In the genomic region with DNA sequence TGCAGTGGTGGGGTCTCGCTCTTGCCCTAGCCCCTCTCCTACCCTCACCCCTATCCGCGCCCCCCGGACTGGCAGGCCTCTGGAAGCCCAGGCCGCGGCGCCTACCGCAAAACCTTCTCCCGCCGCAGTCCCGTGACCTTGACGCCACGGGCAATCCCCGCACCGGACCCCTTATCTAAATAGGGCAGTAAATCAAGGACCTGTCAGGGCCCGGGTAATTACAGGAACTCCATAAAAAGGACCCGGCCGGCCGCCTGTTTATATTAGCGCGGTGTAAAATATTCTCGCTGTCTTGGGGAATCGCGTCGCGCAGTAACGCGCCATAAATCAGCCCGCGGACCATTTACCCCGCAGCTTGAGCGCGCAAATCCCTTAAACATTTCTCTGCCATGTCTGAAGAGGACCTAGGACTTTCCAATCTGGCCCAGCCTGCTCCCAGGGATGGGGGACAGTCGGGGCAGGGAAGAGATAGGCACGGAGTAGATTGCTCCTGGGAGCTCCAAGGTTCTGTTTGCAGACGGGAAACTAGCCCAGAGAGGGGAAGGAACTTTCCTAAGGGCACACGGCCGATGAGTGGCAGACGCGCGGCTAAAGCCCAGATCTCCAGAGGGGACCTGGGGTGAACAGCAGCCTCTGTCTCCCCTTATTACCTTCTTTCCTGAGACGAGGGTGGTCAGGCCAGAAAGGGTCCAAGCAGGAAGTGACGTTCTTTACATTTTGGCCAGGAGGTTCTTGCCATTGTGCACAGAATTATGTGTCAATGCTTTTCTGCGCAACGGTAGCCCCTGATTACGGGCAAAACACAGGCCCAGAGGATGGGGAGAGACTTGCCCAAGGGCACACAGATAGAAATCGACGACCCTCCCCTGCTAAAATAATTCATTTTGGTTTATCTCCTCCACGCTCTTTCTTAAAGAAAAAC, we compare ENCODE assay signal across 24 cellular contexts. TPM values are rescaled to one million over a fixed set of nuclear protein-coding genes. Genes with fewer than 3 reads are reported as not detected.
A peak's percentile ranks its signal among the peaks of the same experiment; 100 is the strongest.
DNase-seq lines count a peak whose midpoint lies in the region; ATAC-seq, FAIRE-seq and TF ChIP-seq lines count a peak whose summit lies in the region.
"Had no signal": no experiment of that assay in that cellular context is flagged by ENCODE, and none has a peak within 500 bp of the region (broad histone marks: within the 10 kb centered on the region; RNA-seq: fewer than 3 reads in every experiment).

No MANE protein-coding gene starts in this region.

- POLR2A ChIA-PET in K562 (lab: Yijun Ruan, JAX) = interaction anchor here (1.8 kb wide), 1 partner anchor 15 kb away, joined by 3 read pairs; no protein-coding TSS in a partner anchor

- H3K27ac ChIP-seq in cardiac muscle cell (no peak overlapping the region), right atrium auricular region (no peak overlapping the region), K562 (ENCODE audit: extremely low read depth, low read depth, low read length) (no peak overlapping the region), mesodermal cell (ENCODE audit: low read depth, low read length, severe bottlenecking) (peak overlapping the region; percentile 84)
- H3K27ac ChIP-seq: suprapubic skin had no signal

- H3K4me3 ChIP-seq in cardiac muscle cell = peak overlapping the region; percentile 15
- H3K4me3 ChIP-seq in right atrium auricular region = no peak overlapping the region
- H3K4me3 ChIP-seq in K562 = no peak overlapping the region
- peak overlapping the region; percentile 82 for H3K4me3 ChIP-seq in mesodermal cell (ENCODE audit: extremely low read depth, insufficient read depth, low read length, poor library complexity, severe bottlenecking)
- H3K4me3 ChIP-seq: suprapubic skin had no signal

- no peak for TF ChIP-seq RAD21 in K562 (CRISPR knock-in tag; conservative IDR thresholded peaks at IDR 0.05 in 1 of 2, IDR thresholded peaks at IDR 0.05 in 1 of 2)

- ATAC-seq in K562 = peak; percentile 50
- ATAC-seq in stimulated activated naive B cell treated with anti-CD40 and anti-IgM and Interleukin-4, amounts not matched to agents 10 μg/mL and 1 μg/mL and 100 μg/mL, for 72 hours (replicated peaks) = no peak
- ATAC-seq: activated CD8-positive, alpha-beta T cell treated with anti-CD3 and anti-CD28 coated beads for 36 hours; right cardiac atrium had no signal

- peaks cover 35 to 36% of the 10 kb centered on the region in 2 donors for H3K4me1 Mint-ChIP-seq in stimulated activated naive B cell treated with anti-CD40 and anti-IgM and Interleukin-4, amounts not matched to agents 10 μg/mL and 1 μg/mL and 100 μg/mL, for 72 hours

- no peak overlapping the region for H3K9ac ChIP-seq in K562 (ENCODE audit: insufficient read depth in 1 of 2, low read depth in 2 of 2, low read length in 2 of 2)
- H3K9ac ChIP-seq: SK-N-SH had no signal

- no peak for TF ChIP-seq POLR2A in K562 (conservative IDR thresholded peaks at IDR 0.05)

- H3K9me3 ChIP-seq in cardiac muscle cell (ENCODE audit: low read depth) = no peaks in the 10 kb centered on the region
- no peaks in the 10 kb centered on the region for H3K9me3 ChIP-seq in right atrium auricular region
- H3K9me3 ChIP-seq in K562 (replicated peaks; ENCODE audit: control insufficient read depth, insufficient read depth, low read depth, low read length) = no peaks in the 10 kb centered on the region
- H3K9me3 ChIP-seq in mesodermal cell (ENCODE audit: control insufficient read depth, low read length) = no peaks in the 10 kb centered on the region
- H3K9me3 ChIP-seq: SK-N-SH, suprapubic skin had no signal

- TF ChIP-seq CTCF in cardiac muscle cell (IDR thresholded peaks at IDR 0.05; ENCODE audit: low read depth, low read length) (no peak), right atrium auricular region (IDR thresholded peaks at IDR 0.05) (no peak), K562 (IDR thresholded peaks at IDR 0.05 in 2 of 3, conservative IDR thresholded peaks at IDR 0.05 in 1 of 3; ENCODE audit: insufficient read depth in 2 of 3, low read depth in 1 of 3, low read length in 3 of 3) (no peak)

- peaks cover 94% of the 10 kb centered on the region for H3K27me3 ChIP-seq in cardiac muscle cell
- peaks cover 60 to 69% of the 10 kb centered on the region in 2 donors for H3K27me3 ChIP-seq in right atrium auricular region
- H3K27me3 ChIP-seq in K562 (ENCODE audit: control insufficient read depth in 2 of 2, insufficient read depth in 2 of 2, low read length in 2 of 2) = peaks cover 76 to 80% of the 10 kb centered on the region in 2 experiments

- H3K36me3 Mint-ChIP-seq in stimulated activated naive B cell treated with anti-CD40 and anti-IgM and Interleukin-4, amounts not matched to agents 10 μg/mL and 1 μg/mL and 100 μg/mL, for 72 hours = peaks cover 0 to 8% of the 10 kb centered on the region in 2 donors

- H3K4me2 ChIP-seq in K562 (ENCODE audit: insufficient read depth, low read length) = no peak overlapping the region
- H3K4me2 ChIP-seq: SK-N-SH had no signal

- intact Hi-C loops in K562 (cut with micrococcal nuclease) = no loop called here

- H3K4me1 ChIP-seq in cardiac muscle cell (ENCODE audit: low read depth) (peaks cover 44% of the 10 kb centered on the region), right atrium auricular region (peaks cover 0 to 35% of the 10 kb centered on the region in 2 donors), K562 (replicated peaks in 1 of 2; ENCODE audit: control insufficient read depth in 2 of 2, insufficient read depth in 2 of 2, low read length in 2 of 2) (peaks cover 0 to 19% of the 10 kb centered on the region in 2 experiments; a peak in 1 of 5 replicates), mesodermal cell (ENCODE audit: control insufficient read depth, insufficient read depth, low read length, poor library complexity, severe bottlenecking) (peaks cover 60% of the 10 kb centered on the region)

- FAIRE-seq in K562 (lab: Jason Lieb, UNC) = no peak
- FAIRE-seq: endometrium, GM12891, HTR-8/SVneo had no signal

- peak overlapping the region; percentile 80 for H3K27ac Mint-ChIP-seq in stimulated activated naive B cell treated with anti-CD40 and anti-IgM and Interleukin-4, amounts not matched to agents 10 μg/mL and 1 μg/mL and 100 μg/mL, for 72 hours
- H3K27ac Mint-ChIP-seq: activated CD8-positive, alpha-beta T cell treated with anti-CD3 and anti-CD28 coated beads for 36 hours had no signal

- no peaks in the 10 kb centered on the region; the same call in 1 of the 2 replicates for H4K20me1 ChIP-seq in K562 (replicated peaks; ENCODE audit: control insufficient read depth, insufficient read depth, low read length)

- H2AFZ ChIP-seq in K562 (ENCODE audit: low read depth, low read length) = no peak overlapping the region

- in situ Hi-C loops in K562 (cut with MboI) = no loop called here
- in situ Hi-C loops in ACHN (cut with HindIII; ENCODE audit: low pct_ligation_motif_present, low pct_unique_long_range_greater_than_20kb, low sequenced_read_pairs) = no loop called here

- no peaks in the 10 kb centered on the region for H3K79me2 ChIP-seq in K562 (ENCODE audit: control insufficient read depth, insufficient read depth, low read length)

- BruUV-seq in K562 (replicated peaks; lab: Mats Ljungman, UMichigan) = no TSS peak

- H3K36me3 ChIP-seq in cardiac muscle cell (no peaks in the 10 kb centered on the region), right atrium auricular region (no peaks in the 10 kb centered on the region), K562 (ENCODE audit: control insufficient read depth, insufficient read depth, low read length) (no peaks in the 10 kb centered on the region), mesodermal cell (ENCODE audit: control insufficient read depth, insufficient read depth, low read length) (peaks cover 2% of the 10 kb centered on the region)
- H3K36me3 ChIP-seq: suprapubic skin had no signal

- H3K9me3 Mint-ChIP-seq in stimulated activated naive B cell treated with anti-CD40 and anti-IgM and Interleukin-4, amounts not matched to agents 10 μg/mL and 1 μg/mL and 100 μg/mL, for 72 hours = no peaks in the 10 kb centered on the region
- H3K9me3 Mint-ChIP-seq: activated CD8-positive, alpha-beta T cell treated with anti-CD3 and anti-CD28 coated beads for 36 hours; neural crest cell had no signal

- CTCF ChIA-PET in K562 (lab: Yijun Ruan, JAX; ENCODE audit: low intra/inter-chr PET ratio) = no interaction called here

- WGBS in K562 (ENCODE audit: insufficient coverage, low coverage, missing lambda C conversion rate) = 4% methylated on average over 46 of the region's 49 CpGs
- 2 to 4% methylated on average over 35 to 44 of the region's 49 CpGs for WGBS in mesodermal cell (ENCODE audit: insufficient coverage in 2 of 2), 2 experiments

- H3K4me3 Mint-ChIP-seq in stimulated activated naive B cell treated with anti-CD40 and anti-IgM and Interleukin-4, amounts not matched to agents 10 μg/mL and 1 μg/mL and 100 μg/mL, for 72 hours = no peak overlapping the region
- H3K4me3 Mint-ChIP-seq: activated CD8-positive, alpha-beta T cell treated with anti-CD3 and anti-CD28 coated beads for 36 hours; neural crest cell had no signal

- no peak for TF ChIP-seq EP300 in K562 (IDR thresholded peaks at IDR 0.05; ENCODE audit: low read length)

- H3K9me1 ChIP-seq in K562 (ENCODE audit: control insufficient read depth, insufficient read depth, low read length) = no peaks in the 10 kb centered on the region

- DNase-seq in cardiac muscle cell (ENCODE audit: low read depth in 1 of 2, low spot score in 1 of 2) (peak in 1 of 2 donors; percentile 76), right atrium auricular region (ENCODE audit: low spot score) (no peak), K562 (ENCODE audit: extremely low read depth in 1 of 4, low spot score in 3 of 4) (peak in 1 of 4 experiments; percentile 28), DMS79 treated with DMSO at 0.1 percent for 48 hours (lab: John Stamatoyannopoulos, UW) (no peak), ACHN (no peak), NCI-H748 treated with DMSO at 0.1 percent for 48 hours (lab: John Stamatoyannopoulos, UW) (no peak)
- no peak for DNase-seq in stimulated activated naive B cell treated with anti-CD40 and anti-IgM and Interleukin-4, amounts not matched to agents 10 μg/mL and 1 μg/mL and 100 μg/mL, for 72 hours
- DNase-seq: activated CD8-positive, alpha-beta T cell treated with anti-CD3 and anti-CD28 coated beads for 36 hours; amniotic stem cell; cerebellar nuclear complex; H7; MM.1S; NCI-H1930; NCI-H69; right cardiac atrium; SK-N-SH; stimulated activated CD4-positive, alpha-beta T cell treated with anti-CD3 and anti-CD28 coated beads, Interleukin-4, amount 100 ng/mL, for 1 hour had no signal

- H3K27me3 Mint-ChIP-seq in stimulated activated naive B cell treated with anti-CD40 and anti-IgM and Interleukin-4, amounts not matched to agents 10 μg/mL and 1 μg/mL and 100 μg/mL, for 72 hours = peaks cover 77 to 83% of the 10 kb centered on the region in 2 donors

RNA-seq across cellular contexts. Expression of a gene that starts 4.8 kb away (rescaled TPM):
- total RNA-seq in cardiac muscle cell (68.9 and 81.2 TPM in 2 replicates), right atrium auricular region (10 to 100 TPM in 1 of 2 donors, 1 to 10 TPM in 1; 4.1 to 13.8 TPM), K562 (2014; rRNA removed) (not detected in 2 replicates), K562 (2014; rRNA removed; fragmentation: Illumina TruSeq; extraction: Trizol) (not detected in 2 replicates), K562 (2015; rRNA removed; fragmentation: Illumina TruSeq; extraction: Trizol) (not detected in 2 replicates), K562 (2021) (not detected in 2 replicates)
- polyA plus RNA-seq in cardiac muscle cell (66.0 and 67.7 TPM in 2 replicates), K562 (2011; rRNA removed) (not detected in 2 replicates), K562 (2014; fragmentation: Illumina TruSeq; extraction: Trizol) (not detected in 2 replicates), K562 (2014; fragmentation: Nextera tagmentation; extraction: Ambion mirVana) (not detected), K562 (2014; rRNA removed) (not detected in 2 replicates)
- not detected in 2 replicates for total RNA-seq in K562 (2011; cell fraction: chromatin; rRNA removed; ENCODE audit: low replicate concordance)
- total RNA-seq in K562 (2011; cell fraction: nucleolus; rRNA removed) = not detected in 2 replicates
- not detected in 2 replicates for total RNA-seq in K562 (2011; cell fraction: nucleoplasm; rRNA removed)
- 0.03 TPM in 1 of 2 replicates, not detected in the other for polyA plus RNA-seq in K562 (2011; cell fraction: cytosol; rRNA removed)
- not detected in 2 replicates for polyA plus RNA-seq in K562 (2011; cell fraction: nucleus; rRNA removed)
- not detected in 2 replicates for polyA plus RNA-seq in K562 (2012)
- not detected in 2 replicates for polyA minus RNA-seq in K562 (2011; rRNA and poly(A)+ RNA removed)
- polyA minus RNA-seq in K562 (2011; cell fraction: cytosol; rRNA and poly(A)+ RNA removed) = not detected in 2 replicates
- polyA minus RNA-seq in K562 (2011; cell fraction: nucleus; rRNA and poly(A)+ RNA removed) = not detected in 2 replicates
- polyA plus RNA-seq in mesodermal cell (2013, experiment 1 of 2) = 366 TPM
- 464 TPM for polyA plus RNA-seq in mesodermal cell (2013, experiment 2 of 2)
- total RNA-seq: activated CD8-positive, alpha-beta T cell treated with anti-CD3 and anti-CD28 coated beads for 36 hours; H7; lower leg skin; neural crest cell; suprapubic skin had no signal

RNA-seq across cellular contexts. Expression of a gene that starts 37.0 kb away (rescaled TPM):
- total RNA-seq in cardiac muscle cell = 15.5 and 20.8 TPM in 2 replicates
- polyA plus RNA-seq in cardiac muscle cell = 37.2 and 37.5 TPM in 2 replicates
- total RNA-seq in right atrium auricular region = 10 to 100 TPM; 17.1 to 18.9 TPM
- 15.1 and 22.0 TPM in 2 replicates for total RNA-seq in K562 (2011; cell fraction: chromatin; rRNA removed; ENCODE audit: low replicate concordance)
- 10.0 and 10.2 TPM in 2 replicates for total RNA-seq in K562 (2011; cell fraction: nucleolus; rRNA removed)
- total RNA-seq in K562 (2011; cell fraction: nucleoplasm; rRNA removed) = 11.4 and 17.4 TPM in 2 replicates
- total RNA-seq in K562 (2014; rRNA removed) = 17.8 and 22.0 TPM in 2 replicates
- 29.4 and 31.0 TPM in 2 replicates for total RNA-seq in K562 (2014; rRNA removed; fragmentation: Illumina TruSeq; extraction: Trizol)
- total RNA-seq in K562 (2015; rRNA removed; fragmentation: Illumina TruSeq; extraction: Trizol) = 25.8 and 28.1 TPM in 2 replicates
- total RNA-seq in K562 (2021) = 27.5 and 33.6 TPM in 2 replicates
- polyA plus RNA-seq in K562 (2011; rRNA removed) = 25.6 and 30.0 TPM in 2 replicates
- 10.7 and 11.0 TPM in 2 replicates for polyA plus RNA-seq in K562 (2011; cell fraction: cytosol; rRNA removed)
- 30.7 and 37.8 TPM in 2 replicates for polyA plus RNA-seq in K562 (2011; cell fraction: nucleus; rRNA removed)
- 33.8 and 34.9 TPM in 2 replicates for polyA plus RNA-seq in K562 (2012)
- 19.4 and 24.9 TPM in 2 replicates for polyA plus RNA-seq in K562 (2014; fragmentation: Illumina TruSeq; extraction: Trizol)
- 1 to 10 TPM; 5.1 to 6.8 TPM for polyA plus RNA-seq in K562 (2014; fragmentation: Nextera tagmentation; extraction: Ambion mirVana)
- polyA plus RNA-seq in K562 (2014; rRNA removed) = 28.5 and 31.4 TPM in 2 replicates
- polyA minus RNA-seq in K562 (2011; rRNA and poly(A)+ RNA removed) = 10.4 and 12.5 TPM in 2 replicates
- 6.3 and 7.5 TPM in 2 replicates for polyA minus RNA-seq in K562 (2011; cell fraction: cytosol; rRNA and poly(A)+ RNA removed)
- polyA minus RNA-seq in K562 (2011; cell fraction: nucleus; rRNA and poly(A)+ RNA removed) = 5.5 and 13.8 TPM in 2 replicates
- polyA plus RNA-seq in mesodermal cell (2013, experiment 1 of 2) = 60.6 TPM
- polyA plus RNA-seq in mesodermal cell (2013, experiment 2 of 2) = 64.0 TPM

Comparison
In these comparisons a context has a peak if more than half of its experiments do, and no peak if none do; other contexts are left out.
1. H3K4me3 ChIP-seq: peak in cardiac muscle cell (single experiment) and mesodermal cell (single experiment); none in right atrium auricular region (0 of 2) and K562 (single experiment).
2. RNA of a gene that starts 4.8 kb away (total RNA-seq): 68.9 to 81.2 TPM in cardiac muscle cell and 4.1 to 13.8 TPM in right atrium auricular region; not detected in K562; every median in the first group is over 4 times any median in the second.